ENCODE assay signal across 22 cellular contexts in genomic region chr7:120344276-120344675, GRCh38.
"Had no signal": no experiment of that assay in that cellular context is flagged by ENCODE, and none has a peak within 500 bp of the region (broad histone marks: within the 10 kb centered on the region; RNA-seq: fewer than 3 reads in every experiment).

No MANE protein-coding gene starts in this region.

- H3K27me3 ChIP-seq: esophagus muscularis mucosa, heart right ventricle, testis, upper lobe of right lung had no signal

- FAIRE-seq: frontal cortex, islet of Langerhans had no signal

- ATAC-seq: activated CD4-positive, alpha-beta T cell treated with anti-CD3 and anti-CD28 coated beads for 36 hours; activated CD8-positive, alpha-beta memory T cell treated with anti-CD3 and anti-CD28 coated beads, Interleukin-2, amount 10 ng/mL, durations not matched to agents 7 days and 5 days; heart right ventricle; left colon; sciatic nerve; stimulated activated naive CD8-positive, alpha-beta T cell treated with anti-CD3 and anti-CD28 coated beads, Interleukin-15, amount 100 ng/mL, for 72 hours; T-helper 17 cell; upper lobe of right lung had no signal

- H3K4me3 ChIP-seq: coronary artery, esophagus muscularis mucosa, heart right ventricle, lung, testis, upper lobe of right lung had no signal

- DNase-seq: activated CD4-positive, alpha-beta memory T cell treated with anti-CD3 and anti-CD28 coated beads for 36 hours; activated CD4-positive, alpha-beta T cell treated with anti-CD3 and anti-CD28 coated beads for 36 hours; activated CD8-positive, alpha-beta memory T cell treated with anti-CD3 and anti-CD28 coated beads, Interleukin-2, amount 10 ng/mL, durations not matched to agents 7 days and 5 days; activated naive CD4-positive, alpha-beta T cell treated with anti-CD3 and anti-CD28 coated beads for 36 hours; activated T-cell treated with anti-CD3 and anti-CD28 coated beads, Interleukin-2, amount 50 U/mL, for 1 hour; central memory CD4-positive, alpha-beta T cell; effector CD4-positive, alpha-beta T cell; heart right ventricle; left colon; nephron progenitor cell; occipital lobe; stimulated activated CD4-positive, alpha-beta T cell treated with anti-CD3 and anti-CD28 coated beads, Interleukin-1b, Interleukin-23, amount 100 ng/mL, for 48 hours; stimulated activated naive CD8-positive, alpha-beta T cell treated with anti-CD3 and anti-CD28 coated beads, Interleukin-15, amount 100 ng/mL, for 72 hours; T-helper 17 cell; testis; upper lobe of right lung had no signal

- H3K27ac ChIP-seq: coronary artery, esophagus muscularis mucosa, heart right ventricle, testis, upper lobe of right lung had no signal

- H3K4me1 ChIP-seq: esophagus muscularis mucosa, heart right ventricle, testis, upper lobe of right lung had no signal

- H3K36me3 ChIP-seq: esophagus muscularis mucosa, heart right ventricle, upper lobe of right lung had no signal

- H3K9me3 ChIP-seq: esophagus muscularis mucosa, heart right ventricle, testis, upper lobe of right lung had no signal
